ENCODE assay signal across 9 cellular contexts in genomic region chr5:135437796-135438560, GRCh38. TPM values are rescaled to one million over a fixed set of nuclear protein-coding genes. Genes with fewer than 3 reads are reported as not detected.
A peak's percentile ranks its signal among the peaks of the same experiment; 100 is the strongest.
DNase-seq lines count a peak whose midpoint lies in the region; ATAC-seq and TF ChIP-seq lines count a peak whose summit lies in the region.
"Had no signal": no experiment of that assay in that cellular context is flagged by ENCODE, and none has a peak within 500 bp of the region (broad histone marks: within the 10 kb centered on the region; RNA-seq: fewer than 3 reads in every experiment).

No MANE protein-coding gene starts in this region.

- H3K36me3 Mint-ChIP-seq in endodermal cell (ENCODE audit: low read depth): no peaks in the 10 kb centered on the region
- H3K36me3 Mint-ChIP-seq: activated naive CD4-positive, alpha-beta T cell treated with anti-CD3 and anti-CD28 coated beads, Interleukin-2, amount 50 U/mL, for 24 hours had no signal

- intact Hi-C loops in psoas muscle (cut with DNase I): no loop called here

- H3K4me1 ChIP-seq in endodermal cell (ENCODE audit: control insufficient read depth, insufficient read depth, low read length) (peaks cover 5% of the 10 kb centered on the region), psoas muscle (peaks cover 31% of the 10 kb centered on the region)

- ATAC-seq in psoas muscle (peak; percentile 71 to 79 (median 77)), GM18867 (IDR thresholded peaks at IDR 0.05; ENCODE audit: unreplicated experiment) (no peak), GM18861 (IDR thresholded peaks at IDR 0.05; ENCODE audit: unreplicated experiment) (no peak)

- no peaks in the 10 kb centered on the region for H3K27me3 ChIP-seq in endodermal cell (ENCODE audit: control insufficient read depth, insufficient read depth, low read length, poor library complexity, severe bottlenecking)
- no peaks in the 10 kb centered on the region for H3K27me3 ChIP-seq in psoas muscle (ENCODE audit: insufficient read depth in 3 of 3, low read length in 2 of 3)

- no peak overlapping the region for H3K27ac Mint-ChIP-seq in endodermal cell
- H3K27ac Mint-ChIP-seq: activated naive CD4-positive, alpha-beta T cell treated with anti-CD3 and anti-CD28 coated beads, Interleukin-2, amount 50 U/mL, for 24 hours had no signal

- WGBS in endodermal cell (ENCODE audit: insufficient coverage in 1 of 2, insufficient read length in 1 of 2), 2 experiments: 80 to 85% methylated on average over 7 to 13 of the region's 13 CpGs
- 25 to 29% (median 25%) methylated on average over 13 of the region's 13 CpGs for WGBS in psoas muscle, 3 donors

- H3K9ac ChIP-seq in endodermal cell (ENCODE audit: extremely low read depth, low read length, poor library complexity, severe bottlenecking): no peak overlapping the region

- peak; percentile 74 for DNase-seq in ELF-1 (ENCODE audit: low read depth, low spot score)
- DNase-seq in NCI-H345 (lab: John Stamatoyannopoulos, UW): peak; percentile 90
- DNase-seq in endodermal cell: peak; percentile 55
- DNase-seq in psoas muscle: peak; percentile 82 to 91
- DNase-seq in GM20000 (ENCODE audit: low spot score): no peak
- DNase-seq in stimulated activated naive CD4-positive, alpha-beta T cell (lab: John Stamatoyannopoulos, UW): no peak

- H3K9me3 ChIP-seq in endodermal cell (ENCODE audit: control insufficient read depth, low read length) (no peaks in the 10 kb centered on the region), psoas muscle (no peaks in the 10 kb centered on the region)

- H3K36me3 ChIP-seq in endodermal cell (ENCODE audit: control insufficient read depth, insufficient read depth, low read length) (no peaks in the 10 kb centered on the region), psoas muscle (ENCODE audit: insufficient read depth in 1 of 2, low read depth in 1 of 2) (no peaks in the 10 kb centered on the region)

- H3K4me3 ChIP-seq in endodermal cell (ENCODE audit: low read length): no peak overlapping the region
- no peak overlapping the region for H3K4me3 ChIP-seq in psoas muscle

- peaks cover 10% of the 10 kb centered on the region for H3K27me3 Mint-ChIP-seq in endodermal cell (ENCODE audit: insufficient read depth)

- no peaks in the 10 kb centered on the region for H3K9me3 Mint-ChIP-seq in endodermal cell
- H3K9me3 Mint-ChIP-seq: activated naive CD4-positive, alpha-beta T cell treated with anti-CD3 and anti-CD28 coated beads, Interleukin-2, amount 50 U/mL, for 24 hours had no signal

- H3K4me1 Mint-ChIP-seq in endodermal cell: peaks cover 8% of the 10 kb centered on the region
- H3K4me1 Mint-ChIP-seq: activated naive CD4-positive, alpha-beta T cell treated with anti-CD3 and anti-CD28 coated beads, Interleukin-2, amount 50 U/mL, for 24 hours had no signal

- H3K27ac ChIP-seq in endodermal cell (ENCODE audit: low read depth, low read length): no peak overlapping the region
- peak overlapping the region; percentile 75 for H3K27ac ChIP-seq in psoas muscle

- H3K4me3 Mint-ChIP-seq in endodermal cell: no peak overlapping the region
- H3K4me3 Mint-ChIP-seq: activated naive CD4-positive, alpha-beta T cell treated with anti-CD3 and anti-CD28 coated beads, Interleukin-2, amount 50 U/mL, for 24 hours had no signal

- peak; percentile 17 for TF ChIP-seq CTCF in endodermal cell (conservative IDR thresholded peaks at IDR 0.05)
- TF ChIP-seq CTCF in psoas muscle (IDR thresholded peaks at IDR 0.05): peak; percentile 3
- TF ChIP-seq CTCF in GM20000 (IDR thresholded peaks at IDR 0.05; ENCODE audit: extremely low read depth, missing control alignments): no peak

RNA-seq across cellular contexts. Expression of gene DCANP1, which starts 9.2 kb away (rescaled TPM):
- total RNA-seq in endodermal cell (not detected), psoas muscle (not detected)
- polyA plus RNA-seq in endodermal cell (2013, experiment 1 of 2): not detected
- polyA plus RNA-seq in endodermal cell (2013, experiment 2 of 2): not detected
- under 1 TPM in 1 of 3 donors, not detected in 2; 0.01 TPM for polyA plus RNA-seq in psoas muscle

RNA-seq across cellular contexts. Expression of gene TIFAB, which starts 14.2 kb away (rescaled TPM):
- total RNA-seq in endodermal cell (not detected), psoas muscle (not detected)
- polyA plus RNA-seq in endodermal cell (2013, experiment 1 of 2): not detected
- not detected for polyA plus RNA-seq in endodermal cell (2013, experiment 2 of 2)
- under 1 TPM in 1 of 3 donors, not detected in 2; under 0.01 TPM for polyA plus RNA-seq in psoas muscle

RNA-seq across cellular contexts. Expression of gene MACROH2A1, which starts 38.9 kb away (rescaled TPM):
- total RNA-seq in endodermal cell (100 to 1,000 TPM; 256 to 288 TPM), psoas muscle (100 to 1,000 TPM in 1 of 4 donors, 10 to 100 TPM in 3; 57.8 to 108 (median 81.5) TPM)
- polyA plus RNA-seq in endodermal cell (2013, experiment 1 of 2): 253 TPM
- polyA plus RNA-seq in endodermal cell (2013, experiment 2 of 2): 265 TPM
- 100 to 1,000 TPM in 2 of 3 donors, 10 to 100 TPM in 1; 73.1 to 127 (median 125) TPM for polyA plus RNA-seq in psoas muscle

Comparison
In these comparisons a context has a peak if more than half of its experiments do, and no peak if none do; other contexts are left out.
1. DNase-seq: peak in ELF-1 (single experiment), NCI-H345 (single experiment), endodermal cell (single experiment) and psoas muscle (2 of 2); none in GM20000 (single experiment) and stimulated activated naive CD4-positive, alpha-beta T cell (0 of 6).
2. ATAC-seq: peak in psoas muscle (4 of 4); none in GM18867 (single experiment) and GM18861 (single experiment).